9 cellular contexts compared by ENCODE assay signal in the genomic region with DNA sequence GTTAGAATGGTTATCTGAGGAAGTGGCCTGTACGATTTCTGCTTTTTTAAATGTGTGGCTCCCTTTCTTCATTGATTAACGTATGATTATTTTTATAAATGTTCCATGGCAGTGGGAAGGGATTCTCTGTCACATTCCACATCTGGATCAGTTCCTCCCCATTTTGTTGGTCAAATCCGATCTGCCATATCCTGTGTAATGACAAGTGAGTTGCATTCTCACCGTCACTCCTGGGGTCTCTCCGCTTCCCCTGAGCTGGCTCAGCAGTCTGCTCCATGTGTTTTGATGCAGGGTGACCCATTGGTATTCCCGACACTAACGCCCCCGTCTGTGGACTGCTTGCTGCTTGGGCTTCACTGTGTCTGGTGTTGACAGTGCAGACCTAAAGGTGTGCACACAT. TPM values are rescaled to one million over a fixed set of nuclear protein-coding genes. Genes with fewer than 3 reads are reported as not detected.
A peak's percentile ranks its signal among the peaks of the same experiment; 100 is the strongest.
DNase-seq lines count a peak whose midpoint lies in the region; ATAC-seq and TF ChIP-seq lines count a peak whose summit lies in the region.
"Had no signal": no experiment of that assay in that cellular context is flagged by ENCODE, and none has a peak within 500 bp of the region (broad histone marks: within the 10 kb centered on the region; RNA-seq: fewer than 3 reads in every experiment).

No MANE protein-coding gene starts in this region.

- peak overlapping the region; percentile 65 for H3K27ac ChIP-seq in VCaP

- H3K4me1 Mint-ChIP-seq in stimulated activated effector memory CD8-positive, alpha-beta T cell treated with anti-CD3 and anti-CD28 coated beads, Interleukin-12 subunit alpha, Interleukin-12 subunit beta, amount 100 ng/mL, for 72 hours, result peaks cover 63% of the 10 kb centered on the region

- no peaks in the 10 kb centered on the region for H3K9me3 Mint-ChIP-seq in stimulated activated effector memory CD8-positive, alpha-beta T cell treated with anti-CD3 and anti-CD28 coated beads, Interleukin-12 subunit alpha, Interleukin-12 subunit beta, amount 100 ng/mL, for 72 hours

- ATAC-seq in stimulated activated effector memory CD8-positive, alpha-beta T cell treated with anti-CD3 and anti-CD28 coated beads, Interleukin-12 subunit alpha, Interleukin-12 subunit beta, amount 100 ng/mL, for 72 hours, result no peak

- H3K36me3 Mint-ChIP-seq in stimulated activated effector memory CD8-positive, alpha-beta T cell treated with anti-CD3 and anti-CD28 coated beads, Interleukin-12 subunit alpha, Interleukin-12 subunit beta, amount 100 ng/mL, for 72 hours, result peaks cover 94% of the 10 kb centered on the region

- in situ Hi-C loops in ACHN (cut with HindIII; ENCODE audit: low pct_ligation_motif_present, low pct_unique_long_range_greater_than_20kb, low sequenced_read_pairs), result no loop called here

- no peak overlapping the region for H3K4me3 Mint-ChIP-seq in stimulated activated effector memory CD8-positive, alpha-beta T cell treated with anti-CD3 and anti-CD28 coated beads, Interleukin-12 subunit alpha, Interleukin-12 subunit beta, amount 100 ng/mL, for 72 hours

- no peak overlapping the region for H3K4me3 ChIP-seq in fibroblast of villous mesenchyme (ENCODE audit: low read depth, low read length)

- peak; percentile 12 for DNase-seq in HCEC 1CT
- DNase-seq in fibroblast of villous mesenchyme (ENCODE audit: low read depth), result peak; percentile 62
- no peak for DNase-seq in stimulated activated effector memory CD8-positive, alpha-beta T cell treated with anti-CD3 and anti-CD28 coated beads, Interleukin-12 subunit alpha, Interleukin-12 subunit beta, amount 100 ng/mL, for 72 hours (ENCODE audit: low spot score in 2 of 2)
- DNase-seq in RKO (ENCODE audit: low spot score), result no peak
- DNase-seq in ACHN, result no peak
- DNase-seq in Ammon's horn (ENCODE audit: low spot score), result no peak
- DNase-seq: NCI-H524 treated with DMSO at 0.1 percent for 48 hours; stimulated activated CD4-positive, alpha-beta T cell treated with anti-CD3 and anti-CD28 coated beads, Interleukin-1b, Interleukin-23, amount 100 ng/mL, for 48 hours had no signal

- peak overlapping the region; percentile 91 for H3K27ac Mint-ChIP-seq in stimulated activated effector memory CD8-positive, alpha-beta T cell treated with anti-CD3 and anti-CD28 coated beads, Interleukin-12 subunit alpha, Interleukin-12 subunit beta, amount 100 ng/mL, for 72 hours

- TF ChIP-seq CTCF in VCaP (conservative IDR thresholded peaks at IDR 0.05) (no peak), fibroblast of villous mesenchyme (IDR thresholded peaks at IDR 0.05; ENCODE audit: insufficient read depth, low read depth, low read length) (no peak)

RNA-seq across cellular contexts. Expression of gene NEAT1, which starts 20.4 kb away (rescaled TPM):
- 413 and 487 TPM in 2 replicates for total RNA-seq in fibroblast of villous mesenchyme

RNA-seq across cellular contexts. Expression of gene MALAT1, which starts 55.9 kb away (rescaled TPM):
- total RNA-seq in fibroblast of villous mesenchyme, result 12,351 and 16,563 TPM in 2 replicates

RNA-seq across cellular contexts. Expression of gene FRMD8, which starts 56.5 kb away (rescaled TPM):
- total RNA-seq in fibroblast of villous mesenchyme, result 44.5 and 60.6 TPM in 2 replicates

Comparison
In these comparisons a context has a peak if more than half of its experiments do, and no peak if none do; other contexts are left out.
1. DNase-seq: peak in HCEC 1CT (single experiment) and fibroblast of villous mesenchyme (single experiment); none in stimulated activated effector memory CD8-positive, alpha-beta T cell treated with anti-CD3 and anti-CD28 coated beads, Interleukin-12 subunit alpha, Interleukin-12 subunit beta, amount 100 ng/mL, for 72 hours (0 of 2), RKO (single experiment), ACHN (single experiment) and Ammon's horn (single experiment).